4 cellular contexts compared by ENCODE assay signal in the genomic region with DNA sequence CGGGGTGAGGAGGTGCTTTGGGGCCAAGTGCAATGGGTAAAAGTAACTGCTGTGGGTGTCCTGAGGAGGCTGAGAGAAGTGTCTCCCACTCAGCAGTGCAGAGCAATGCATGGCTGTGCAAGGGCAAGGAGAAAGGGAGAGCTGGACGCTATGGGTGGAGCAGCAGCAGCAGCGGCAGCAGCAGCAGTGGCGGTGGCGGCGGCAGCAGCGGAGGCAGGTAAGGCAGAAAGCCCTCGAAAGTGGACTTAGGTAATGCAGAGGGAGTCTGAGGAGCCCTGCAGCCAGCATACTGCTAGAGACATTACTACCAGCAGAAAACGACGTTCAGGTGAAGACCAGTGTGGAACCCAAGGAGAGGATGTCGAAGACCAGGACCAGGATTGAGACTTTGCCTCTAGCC.
"Had no signal": no experiment of that assay in that cellular context is flagged by ENCODE, and none has a peak within 500 bp of the region (broad histone marks: within the 10 kb centered on the region; RNA-seq: fewer than 3 reads in every experiment).

No MANE protein-coding gene starts in this region.

- H3K27ac Mint-ChIP-seq: GM23338 had no signal

- ATAC-seq: GM23338 had no signal

- H3K4me3 ChIP-seq: GM23338 had no signal

- H3K9me3 Mint-ChIP-seq: GM23338 had no signal

- DNase-seq: H9, HCEC 1CT, IMR-90 had no signal

- H3K4me3 Mint-ChIP-seq: GM23338, H9 had no signal
